In the genomic region with DNA sequence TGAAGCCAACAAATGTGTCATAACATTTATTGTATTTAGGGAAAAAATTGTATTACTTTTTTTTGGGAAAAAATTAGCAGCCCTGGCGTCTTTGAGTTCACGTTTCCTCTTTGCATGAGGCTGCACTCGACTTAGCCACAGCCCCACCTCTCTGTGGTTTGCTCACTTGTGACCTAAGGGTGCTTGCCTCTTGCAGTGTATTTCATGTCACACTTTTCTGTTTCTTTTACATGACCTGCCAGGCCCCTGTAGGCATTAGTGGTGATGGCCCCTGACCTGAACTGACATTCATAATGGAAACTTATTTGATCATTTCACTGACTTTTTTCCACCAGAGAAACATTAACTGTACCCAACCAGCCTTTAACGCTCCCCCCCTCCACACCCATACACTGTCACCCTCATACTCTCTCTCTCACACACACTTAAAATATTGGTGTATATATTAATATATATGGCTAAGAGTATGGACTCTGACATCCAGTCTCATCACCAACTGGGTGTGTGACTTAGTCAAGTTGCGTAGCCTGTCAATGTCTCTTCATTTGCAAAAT, we compare ENCODE assay signal across 8 cellular contexts.
DNase-seq lines count a peak whose midpoint lies in the region; ATAC-seq and TF ChIP-seq lines count a peak whose summit lies in the region.

No MANE protein-coding gene starts in this region.

- H3K9me3 ChIP-seq in uterus, result no peaks in the 10 kb centered on the region

- H3K27me3 ChIP-seq in uterus, result no peaks in the 10 kb centered on the region

- H3K27ac ChIP-seq in uterus, result no peak overlapping the region

- intact Hi-C loops in uterus (cut with DNase I; ENCODE audit: low total_unique reads), result no loop called here

- no peaks in the 10 kb centered on the region for H3K36me3 ChIP-seq in uterus

- ATAC-seq in HG03558 (IDR thresholded peaks at IDR 0.05; ENCODE audit: extremely low read depth, unreplicated experiment), result peak; percentile 74

- no peak for TF ChIP-seq CTCF in uterus (IDR thresholded peaks at IDR 0.05)

- TF ChIP-seq POLR2A in uterus (IDR thresholded peaks at IDR 0.05), result no peak

- DNase-seq in SIG-M5 treated with dmso at 0.1 percent for 504 hours (lab: John Stamatoyannopoulos, UW; ENCODE audit: unreplicated experiment), result peak; percentile 15
- DNase-seq in SIG-M5 (lab: John Stamatoyannopoulos, UW), result no peak
- peak; percentile 49 for DNase-seq in activated CD8-positive, alpha-beta memory T cell treated with anti-CD3 and anti-CD28 coated beads, Interleukin-2, amount 50 U/mL, for 24 hours (ENCODE audit: extremely low read depth)
- DNase-seq in stimulated activated CD4-positive, alpha-beta T cell treated with anti-CD3 and anti-CD28 coated beads, Interleukin-2, amount 100 ng/mL, for 24 hours, result peak; percentile 61 to 65
- DNase-seq in inferior parietal cortex (ENCODE audit: extremely low spot score), result no peak
- no peak for DNase-seq in uterus
- no peak for DNase-seq in DMS 273 (lab: John Stamatoyannopoulos, UW; ENCODE audit: unreplicated experiment)

- H3K4me1 ChIP-seq in uterus, result no peaks in the 10 kb centered on the region

- H3K4me3 ChIP-seq in uterus, result no peak overlapping the region

Comparison
In these comparisons a context has a peak if more than half of its experiments do, and no peak if none do; other contexts are left out.
1. DNase-seq: peak in SIG-M5 treated with dmso at 0.1 percent for 504 hours (single experiment), activated CD8-positive, alpha-beta memory T cell treated with anti-CD3 and anti-CD28 coated beads, Interleukin-2, amount 50 U/mL, for 24 hours (single experiment) and stimulated activated CD4-positive, alpha-beta T cell treated with anti-CD3 and anti-CD28 coated beads, Interleukin-2, amount 100 ng/mL, for 24 hours (2 of 2); none in SIG-M5 (single experiment), inferior parietal cortex (single experiment), uterus (0 of 2) and DMS 273 (single experiment).